20 cellular contexts compared by ENCODE assay signal in genomic region chr6:21208796-21209186, GRCh38.
DNase-seq lines count a peak whose midpoint lies in the region; TF ChIP-seq lines count a peak whose summit lies in the region.
"Had no signal": no experiment of that assay in that cellular context is flagged by ENCODE, and none has a peak within 500 bp of the region (broad histone marks: within the 10 kb centered on the region; RNA-seq: fewer than 3 reads in every experiment).

No MANE protein-coding gene starts in this region.

- H3K27ac ChIP-seq in substantia nigra (ENCODE audit: low read depth, low read length, poor library complexity, severe bottlenecking) = no peak overlapping the region

- no peaks in the 10 kb centered on the region for H3K27me3 Mint-ChIP-seq in CD14-positive monocyte (ENCODE audit: low read depth in 3 of 3)
- H3K27me3 Mint-ChIP-seq: IgD-negative memory B cell had no signal

- no peak overlapping the region for H3K27ac Mint-ChIP-seq in CD14-positive monocyte
- H3K27ac Mint-ChIP-seq: IgD-negative memory B cell had no signal

- no peak overlapping the region for H3K9ac ChIP-seq in endocrine pancreas (ENCODE audit: control insufficient read depth, insufficient read depth, low read length)

- intact Hi-C loops in CD14-positive monocyte (cut with micrococcal nuclease) = no loop called here
- intact Hi-C loops in posterior vena cava (cut with DNase I) = no loop called here

- peak overlapping the region; percentile 15 for H3K4me3 ChIP-seq in endocrine pancreas (ENCODE audit: control insufficient read depth, insufficient read depth, low read length)
- H3K4me3 ChIP-seq: HAP-1 had no signal

- TF ChIP-seq CTCF in CD14-positive monocyte (IDR thresholded peaks at IDR 0.05) = no peak

- peak overlapping the region; percentile 1 to 61 for H3K4me3 Mint-ChIP-seq in CD14-positive monocyte
- H3K4me3 Mint-ChIP-seq: IgD-negative memory B cell had no signal

- H3K9me3 ChIP-seq in endocrine pancreas (ENCODE audit: control insufficient read depth, low read length) = no peaks in the 10 kb centered on the region
- H3K9me3 ChIP-seq: HAP-1 had no signal

- no peaks in the 10 kb centered on the region for H3K4me1 ChIP-seq in endocrine pancreas (ENCODE audit: control insufficient read depth, insufficient read depth, low read length)
- H3K4me1 ChIP-seq: HAP-1 had no signal

- DNase-seq in NCI-H2029 (lab: John Stamatoyannopoulos, UW) = peak; percentile 17
- DNase-seq in NCI-H2029 treated with DMSO at 0.1 percent for 48 hours (lab: John Stamatoyannopoulos, UW) = no peak
- DNase-seq in CD14-positive monocyte (ENCODE audit: low spot score) = no peak
- DNase-seq in NCI-H1436 (lab: John Stamatoyannopoulos, UW) = peak; percentile 32
- DNase-seq in substantia nigra (lab: John Stamatoyannopoulos, UW) = no peak
- DNase-seq in posterior vena cava (ENCODE audit: low spot score) = no peak
- no peak for DNase-seq in NCI-H2196 treated with DMSO at 0.1 percent for 48 hours (lab: John Stamatoyannopoulos, UW; ENCODE audit: unreplicated experiment)
- DNase-seq: 8988T, C1 segment of cervical spinal cord, COR-L47, DMS153, NCI-H1092, NCI-H1694 treated with DMSO at 0.1 percent for 48 hours, NCI-H2171 treated with DMSO at 0.1 percent for 48 hours, NCI-H69, OCI-M1, RPMI8226 had no signal

- no peaks in the 10 kb centered on the region for H3K36me3 ChIP-seq in endocrine pancreas (ENCODE audit: control insufficient read depth, insufficient read depth, low read length)
- H3K36me3 ChIP-seq: HAP-1 had no signal

- H3K27me3 ChIP-seq in endocrine pancreas (ENCODE audit: control insufficient read depth, insufficient read depth, low read length) = no peaks in the 10 kb centered on the region

- peaks cover 9 to 28% of the 10 kb centered on the region in 2 donors for H3K36me3 Mint-ChIP-seq in CD14-positive monocyte

- peaks cover 0 to 10% (median 3%) of the 10 kb centered on the region in 7 donors for H3K9me3 Mint-ChIP-seq in CD14-positive monocyte

- H3K4me1 Mint-ChIP-seq in CD14-positive monocyte = peaks cover 13% of the 10 kb centered on the region

Comparison
In these comparisons a context has a peak if more than half of its experiments do, and no peak if none do; other contexts are left out.
1. DNase-seq: peak in NCI-H2029 (single experiment) and NCI-H1436 (single experiment); none in NCI-H2029 treated with DMSO at 0.1 percent for 48 hours (single experiment), CD14-positive monocyte (single experiment), substantia nigra (0 of 49), posterior vena cava (single experiment) and NCI-H2196 treated with DMSO at 0.1 percent for 48 hours (single experiment).